In genomic region chr3:173761161-173761560, GRCh38 we compare ENCODE assay signal across 17 cellular contexts.
DNase-seq lines count a peak whose midpoint lies in the region; ATAC-seq, FAIRE-seq and TF ChIP-seq lines count a peak whose summit lies in the region.
"Had no signal": no experiment of that assay in that cellular context is flagged by ENCODE, and none has a peak within 500 bp of the region (broad histone marks: within the 10 kb centered on the region; RNA-seq: fewer than 3 reads in every experiment).

No MANE protein-coding gene starts in this region.

- dilution Hi-C loops in endothelial cell of umbilical vein (cut with MboI; ENCODE audit: extremely low pct_ligation_motif_present, low sequenced_read_pairs): no loop called here

- TF ChIP-seq EP300 in HepG2 (IDR thresholded peaks at IDR 0.05; ENCODE audit: low read depth in 2 of 2, low read length in 2 of 2) (no peak), HepG2 (CRISPR knock-in tag; IDR thresholded peaks at IDR 0.05; ENCODE audit: borderline replicate concordance) (no peak)

- H3K9me3 ChIP-seq in PC-9 (ENCODE audit: insufficient read depth, low read depth) (no peaks in the 10 kb centered on the region), endothelial cell of umbilical vein (replicated peaks; ENCODE audit: control insufficient read depth, insufficient read depth, low read length) (no peaks in the 10 kb centered on the region), HepG2 (ENCODE audit: low read length) (no peaks in the 10 kb centered on the region)
- H3K9me3 ChIP-seq: SK-N-SH had no signal

- H3K4me2 ChIP-seq in PC-9 (no peak overlapping the region), endothelial cell of umbilical vein (ENCODE audit: insufficient read depth, low read length) (peak overlapping the region; percentile 29), HepG2 (ENCODE audit: low read depth, low read length) (no peak overlapping the region)
- H3K4me2 ChIP-seq: SK-N-SH had no signal

- no peaks in the 10 kb centered on the region for H3K9me1 ChIP-seq in endothelial cell of umbilical vein (replicated peaks; ENCODE audit: control insufficient read depth, extremely low read depth, insufficient read depth, low read length)

- ATAC-seq in HepG2: no peak

- TF ChIP-seq CTCF in PC-9 (conservative IDR thresholded peaks at IDR 0.05) (no peak), endothelial cell of umbilical vein (IDR thresholded peaks at IDR 0.05; ENCODE audit: extremely low read depth in 1 of 2, insufficient read depth in 1 of 2, low read depth in 1 of 2, low read length in 2 of 2) (no peak), HepG2 (CRISPR knock-in tag; IDR thresholded peaks at IDR 0.05) (no peak)

- H2AFZ ChIP-seq in PC-9 (peak overlapping the region; percentile 53; the same call in 1 of the 2 replicates), endothelial cell of umbilical vein (ENCODE audit: low read depth, low read length) (peak overlapping the region; percentile 35), HepG2 (ENCODE audit: low read length) (no peak overlapping the region)

- H3K27ac ChIP-seq in PC-9 (no peak overlapping the region), endothelial cell of umbilical vein (ENCODE audit: insufficient read depth, low read depth, low read length) (no peak overlapping the region), HepG2 (ENCODE audit: extremely low read length, insufficient read depth, low read length) (no peak overlapping the region)
- H3K27ac ChIP-seq: RWPE1 had no signal

- FAIRE-seq in endothelial cell of umbilical vein (lab: Jason Lieb, UNC) (no peak), HepG2 (lab: Jason Lieb, UNC) (no peak)
- FAIRE-seq: GM19239 had no signal

- H4K20me1 ChIP-seq in PC-9 (ENCODE audit: insufficient read depth) (no peaks in the 10 kb centered on the region), endothelial cell of umbilical vein (replicated peaks; ENCODE audit: control insufficient read depth, extremely low read depth, insufficient read depth, low read length) (no peaks in the 10 kb centered on the region), HepG2 (ENCODE audit: insufficient read depth, low read length) (no peaks in the 10 kb centered on the region)

- H3K27me3 ChIP-seq in PC-9 (ENCODE audit: insufficient read depth, low read depth): no peaks in the 10 kb centered on the region
- no peaks in the 10 kb centered on the region for H3K27me3 ChIP-seq in endothelial cell of umbilical vein (ENCODE audit: control insufficient read depth in 2 of 2, insufficient read depth in 2 of 2, low read length in 2 of 2)
- H3K27me3 ChIP-seq in HepG2 (ENCODE audit: control insufficient read depth in 1 of 2, insufficient read depth in 2 of 2, low read length in 2 of 2): no peaks in the 10 kb centered on the region

- H3K79me2 ChIP-seq in PC-9 (ENCODE audit: low read depth) (no peaks in the 10 kb centered on the region), endothelial cell of umbilical vein (ENCODE audit: control insufficient read depth, insufficient read depth, low read length) (no peaks in the 10 kb centered on the region), HepG2 (ENCODE audit: insufficient read depth, low read length) (no peaks in the 10 kb centered on the region)

- intact Hi-C loops in PC-9 (cut with micrococcal nuclease; ENCODE audit: unreplicated experiment): no loop called here
- intact Hi-C loops in endothelial cell of umbilical vein (cut with micrococcal nuclease): no loop called here
- intact Hi-C loops in HepG2 (cut with micrococcal nuclease; ENCODE audit: unreplicated experiment): no loop called here

- BruUV-seq in PC-9 (replicated peaks; lab: Mats Ljungman, UMichigan) (no TSS peak), endothelial cell of umbilical vein (replicated peaks; lab: Mats Ljungman, UMichigan) (no TSS peak), HepG2 (replicated peaks; lab: Mats Ljungman, UMichigan) (no TSS peak)

- no peak for TF ChIP-seq RAD21 in HepG2 (CRISPR knock-in tag; IDR thresholded peaks at IDR 0.05)

- CTCF ChIA-PET in PC-9 (lab: Charles Lee) (no interaction called here), endothelial cell of umbilical vein (lab: Charles Lee) (interaction anchor here (0.9 to 2.6 kb wide), 6 partner anchors 8 to 119 kb away, joined by 3 to 11 read pairs (median 4); no protein-coding TSS in a partner anchor), HepG2 (lab: Yijun Ruan, JAX; ENCODE audit: low intra/inter-chr PET ratio, low total read pairs) (no interaction called here)

- H3K4me1 ChIP-seq in PC-9 (replicated peaks; ENCODE audit: insufficient read depth): no peaks in the 10 kb centered on the region
- peaks cover 3% of the 10 kb centered on the region for H3K4me1 ChIP-seq in endothelial cell of umbilical vein (ENCODE audit: control insufficient read depth, extremely low read depth, insufficient read depth, low read length)
- H3K4me1 ChIP-seq in HepG2 (ENCODE audit: insufficient read depth, low read length): no peaks in the 10 kb centered on the region

- in situ Hi-C loops in HepG2 (cut with HindIII; ENCODE audit: extremely low pct_ligation_motif_present, low pct_unique_long_range_greater_than_20kb): no loop called here

- H3F3A ChIP-seq in PC-9 (ENCODE audit: insufficient read depth, low read depth): no peaks in the 10 kb centered on the region

- TF ChIP-seq POLR2A in endothelial cell of umbilical vein (IDR thresholded peaks at IDR 0.05; ENCODE audit: low read depth, low read length) (no peak), HepG2 (IDR thresholded peaks at IDR 0.05; ENCODE audit: insufficient read depth in 1 of 2, low read depth in 2 of 2, low read length in 2 of 2) (no peak)

- H3K9ac ChIP-seq in endothelial cell of umbilical vein (replicated peaks; ENCODE audit: extremely low read depth, insufficient read depth, low read length) (no peak overlapping the region), HepG2 (ENCODE audit: insufficient read depth, low read depth, low read length) (no peak overlapping the region)
- H3K9ac ChIP-seq: SK-N-SH had no signal

- WGBS in HepG2 (ENCODE audit: low lambda C conversion rate): 0% methylated on average over 4 of the region's 4 CpGs

- no peaks in the 10 kb centered on the region; the same call in 1 of the 2 replicates for H3K9me2 ChIP-seq in PC-9 (ENCODE audit: insufficient read depth)
- H3K9me2 ChIP-seq: SK-N-SH had no signal

- DNase-seq in DMS 273 treated with DMSO at 0.1 percent for 48 hours (lab: John Stamatoyannopoulos, UW) (peak; percentile 85), NCI-H146 treated with DMSO at 0.1 percent for 48 hours (lab: John Stamatoyannopoulos, UW; ENCODE audit: unreplicated experiment) (peak; percentile 58), PC-9 (no peak), endothelial cell of umbilical vein (ENCODE audit: low read depth, low spot score) (peak; percentile 62), HepG2 (ENCODE audit: low spot score) (no peak), foreskin melanocyte (no peak), DMS153 (lab: John Stamatoyannopoulos, UW) (no peak)
- DNase-seq: CD4-positive, CD25-positive, alpha-beta regulatory T cell; GF-D8; KG1; NCI-H187; NCI-H2107; NCI-H510A; SHP77 treated with DMSO at 0.1 percent for 48 hours; SK-N-SH had no signal

- H3K4me3 ChIP-seq in PC-9: no peak overlapping the region
- H3K4me3 ChIP-seq in endothelial cell of umbilical vein (replicated peaks in 1 of 3; ENCODE audit: insufficient read depth in 1 of 3, low read depth in 1 of 3, low read length in 3 of 3): no peak overlapping the region
- H3K4me3 ChIP-seq in HepG2 (replicated peaks in 1 of 3; ENCODE audit: insufficient read depth in 1 of 3, low read depth in 2 of 3, low read length in 3 of 3): no peak overlapping the region

- no peaks in the 10 kb centered on the region for H3K36me3 ChIP-seq in PC-9 (ENCODE audit: low read depth)
- no peaks in the 10 kb centered on the region for H3K36me3 ChIP-seq in endothelial cell of umbilical vein (ENCODE audit: control insufficient read depth in 2 of 2, extremely low read depth in 1 of 2, insufficient read depth in 2 of 2, low read length in 2 of 2)
- no peaks in the 10 kb centered on the region for H3K36me3 ChIP-seq in HepG2 (replicated peaks in 1 of 2; ENCODE audit: control insufficient read depth in 1 of 2, insufficient read depth in 2 of 2, low read length in 2 of 2)

- POLR2A ChIA-PET in PC-9 (lab: Charles Lee; ENCODE audit: unreplicated experiment): interaction anchor here (0.6 kb wide), 1 partner anchor 12 kb away, joined by 10 read pairs; no protein-coding TSS in a partner anchor
- POLR2A ChIA-PET in endothelial cell of umbilical vein (lab: Charles Lee): no interaction called here
- POLR2A ChIA-PET in HepG2 (lab: Yijun Ruan, JAX): no interaction called here

TF ChIP-seq in endothelial cell of umbilical vein, 7 proteins besides CTCF, POLR2A, EP300 and RAD21:
- TF ChIP-seq GATA2 (IDR thresholded peaks at IDR 0.05; ENCODE audit: insufficient read depth, insufficient read length, low read depth, low read length): no peak
- TF ChIP-seq JUN (IDR thresholded peaks at IDR 0.05; ENCODE audit: borderline replicate concordance, insufficient read depth, insufficient read length, low read depth): no peak
- TF ChIP-seq EZH2 (IDR thresholded peaks at IDR 0.05; ENCODE audit: borderline replicate concordance, low read depth, low read length, severe bottlenecking): no peak
- no peak for TF ChIP-seq MAX (IDR thresholded peaks at IDR 0.05; ENCODE audit: insufficient read depth, insufficient read length)
- no peak for TF ChIP-seq MYC (IDR thresholded peaks at IDR 0.05; ENCODE audit: low read depth, low read length)
- TF ChIP-seq FOS (IDR thresholded peaks at IDR 0.05; ENCODE audit: borderline replicate concordance, insufficient read depth, low read length): no peak
- no peak for TF ChIP-seq POLR2AphosphoS5 (IDR thresholded peaks at IDR 0.05; ENCODE audit: insufficient read depth, low read depth, low read length)

Comparison
In these comparisons a context has a peak if more than half of its experiments do, and no peak if none do; other contexts are left out.
1. DNase-seq: peak in DMS 273 treated with DMSO at 0.1 percent for 48 hours (single experiment), NCI-H146 treated with DMSO at 0.1 percent for 48 hours (single experiment) and endothelial cell of umbilical vein (single experiment); none in PC-9 (0 of 2), HepG2 (single experiment), foreskin melanocyte (single experiment) and DMS153 (single experiment).